2 cellular contexts compared by ENCODE assay signal in the genomic region with DNA sequence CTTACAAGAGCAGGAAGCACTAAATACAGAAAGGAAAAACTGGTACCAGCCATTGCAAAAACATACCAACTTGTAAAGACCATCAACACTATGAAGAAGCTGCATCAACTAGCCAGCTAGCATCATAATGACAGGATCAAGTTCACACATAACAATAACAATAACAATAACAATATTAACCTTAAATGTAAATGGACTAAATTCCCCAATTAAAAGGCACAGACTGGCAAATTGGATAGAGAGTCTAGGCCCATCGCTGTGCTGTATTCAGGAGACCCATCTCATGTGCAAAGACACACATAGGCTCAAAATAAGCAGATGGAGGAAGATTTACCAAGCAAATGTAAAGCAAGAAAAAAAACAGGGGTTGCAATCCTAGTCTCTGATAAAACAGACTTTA.
A peak's percentile ranks its signal among the peaks of the same experiment; 100 is the strongest.
DNase-seq lines count a peak whose midpoint lies in the region; ATAC-seq, FAIRE-seq and TF ChIP-seq lines count a peak whose summit lies in the region.
"Not testable (repeated sequence)": the region's sequence is repeated elsewhere in the genome, so short reads cannot be mapped to it uniquely, and the experiment has no call there.

No MANE protein-coding gene starts in this region.

- DNase-seq in HTR-8/SVneo (ENCODE audit: insufficient read length, low spot score); K562 (ENCODE audit: extremely low read depth in 1 of 4, low spot score in 3 of 4): not testable (repeated sequence)

- not testable (repeated sequence) for H3K4me2 ChIP-seq in K562 (ENCODE audit: insufficient read depth, low read length)

- H3K9me3 ChIP-seq in K562 (replicated peaks; ENCODE audit: control insufficient read depth, insufficient read depth, low read depth, low read length), result not testable (repeated sequence)

- FAIRE-seq in HTR-8/SVneo (lab: Jason Lieb, UNC), result peak; percentile 28
- FAIRE-seq in K562 (lab: Jason Lieb, UNC), result not testable (repeated sequence)

- TF ChIP-seq POLR2A in K562 (conservative IDR thresholded peaks at IDR 0.05), result not testable (repeated sequence)

- H3K4me3 ChIP-seq in K562, result not testable (repeated sequence)

- in situ Hi-C loops in K562 (cut with MboI), result not testable (repeated sequence)

- not testable (repeated sequence) for H3K27ac ChIP-seq in K562 (ENCODE audit: extremely low read depth, low read depth, low read length)

- not testable (repeated sequence) for H3K4me1 ChIP-seq in K562 (replicated peaks in 1 of 2; ENCODE audit: control insufficient read depth in 2 of 2, insufficient read depth in 2 of 2, low read length in 2 of 2)

- intact Hi-C loops in K562 (cut with micrococcal nuclease), result not testable (repeated sequence)

- WGBS in K562 (ENCODE audit: insufficient coverage, low coverage, missing lambda C conversion rate), result 0% methylated on average over 1 of the region's 1 CpG

- not testable (repeated sequence) for TF ChIP-seq CTCF in K562 (IDR thresholded peaks at IDR 0.05 in 2 of 3, conservative IDR thresholded peaks at IDR 0.05 in 1 of 3; ENCODE audit: insufficient read depth in 2 of 3, low read depth in 1 of 3, low read length in 3 of 3)

- CTCF ChIA-PET in K562 (lab: Yijun Ruan, JAX; ENCODE audit: low intra/inter-chr PET ratio), result not testable (repeated sequence)

- not testable (repeated sequence) for H3K36me3 ChIP-seq in K562 (ENCODE audit: control insufficient read depth, insufficient read depth, low read length)

- H3K79me2 ChIP-seq in K562 (ENCODE audit: control insufficient read depth, insufficient read depth, low read length), result not testable (repeated sequence)

- not testable (repeated sequence) for H3K9me1 ChIP-seq in K562 (ENCODE audit: control insufficient read depth, insufficient read depth, low read length)

- not testable (repeated sequence) for H3K9ac ChIP-seq in K562 (ENCODE audit: insufficient read depth in 1 of 2, low read depth in 2 of 2, low read length in 2 of 2)

- H4K20me1 ChIP-seq in K562 (replicated peaks; ENCODE audit: control insufficient read depth, insufficient read depth, low read length), result not testable (repeated sequence)

- TF ChIP-seq EP300 in K562 (IDR thresholded peaks at IDR 0.05; ENCODE audit: low read length), result not testable (repeated sequence)

- not testable (repeated sequence) for H2AFZ ChIP-seq in K562 (ENCODE audit: low read depth, low read length)

- POLR2A ChIA-PET in K562 (lab: Yijun Ruan, JAX), result not testable (repeated sequence)

- not testable (repeated sequence) for TF ChIP-seq RAD21 in K562 (CRISPR knock-in tag; conservative IDR thresholded peaks at IDR 0.05 in 1 of 2, IDR thresholded peaks at IDR 0.05 in 1 of 2)

- H3K27me3 ChIP-seq in K562 (ENCODE audit: control insufficient read depth in 2 of 2, insufficient read depth in 2 of 2, low read length in 2 of 2), result not testable (repeated sequence)

- not testable (repeated sequence) for BruUV-seq in K562 (replicated peaks; lab: Mats Ljungman, UMichigan)

- ATAC-seq in K562, result not testable (repeated sequence)

TF ChIP-seq in K562, 482 proteins besides CTCF, POLR2A, EP300 and RAD21:
- TF ChIP-seq ZNF507 (tag; conservative IDR thresholded peaks at IDR 0.05), result peak; percentile 94
